ENCODE assay signal across 8 cellular contexts in genomic region chr9:78821126-78821822, GRCh38.
DNase-seq lines count a peak whose midpoint lies in the region; ATAC-seq and TF ChIP-seq lines count a peak whose summit lies in the region.

No MANE protein-coding gene starts in this region.

- H3K27me3 ChIP-seq in neuron (ENCODE audit: insufficient read depth, low read length), result no peaks in the 10 kb centered on the region

- peak overlapping the region; percentile 25 for H3K4me3 ChIP-seq in epithelial cell of esophagus (ENCODE audit: low read length)
- peak overlapping the region; percentile 46 for H3K4me3 ChIP-seq in neuron (ENCODE audit: low read length)

- H2AFZ ChIP-seq in neuron (ENCODE audit: low read depth, low read length), result peak overlapping the region; percentile 70

- peak; percentile 77 for TF ChIP-seq CTCF in epithelial cell of esophagus (IDR thresholded peaks at IDR 0.05; ENCODE audit: insufficient read depth, low read depth, low read length, missing control alignments)

- DNase-seq in SIG-M5 treated with dmso at 0.1 percent for 504 hours (lab: John Stamatoyannopoulos, UW; ENCODE audit: unreplicated experiment) (peak; percentile 54), SIG-M5 (lab: John Stamatoyannopoulos, UW) (no peak), HuH-7.5 (ENCODE audit: low spot score) (peak; percentile 18), RKO (ENCODE audit: low spot score) (peak; percentile 49), epithelial cell of esophagus (ENCODE audit: low read depth) (peak; percentile 53), amniotic stem cell (lab: John Stamatoyannopoulos, UW) (no peak)

- no peaks in the 10 kb centered on the region for H3K36me3 ChIP-seq in neuron (ENCODE audit: insufficient read depth, low read length)

- ATAC-seq in GM21515 (IDR thresholded peaks at IDR 0.05; ENCODE audit: unreplicated experiment), result peak; percentile 71

- H3K9me3 ChIP-seq in neuron (ENCODE audit: low read length), result no peaks in the 10 kb centered on the region

- peaks cover 6% of the 10 kb centered on the region for H3K4me1 ChIP-seq in neuron (ENCODE audit: insufficient read depth, low read length)

Comparison
In these comparisons a context has a peak if more than half of its experiments do, and no peak if none do; other contexts are left out.
1. DNase-seq: peak in SIG-M5 treated with dmso at 0.1 percent for 504 hours (single experiment), HuH-7.5 (single experiment), RKO (single experiment) and epithelial cell of esophagus (single experiment); none in SIG-M5 (single experiment) and amniotic stem cell (single experiment).